ENCODE assay signal across 10 cellular contexts in genomic region chr6:24858154-24858801, GRCh38. TPM values are rescaled to one million over a fixed set of nuclear protein-coding genes. Genes with fewer than 3 reads are reported as not detected.
DNase-seq lines count a peak whose midpoint lies in the region; ATAC-seq and TF ChIP-seq lines count a peak whose summit lies in the region.
"Had no signal": no experiment of that assay in that cellular context is flagged by ENCODE, and none has a peak within 500 bp of the region (broad histone marks: within the 10 kb centered on the region; RNA-seq: fewer than 3 reads in every experiment).

No MANE protein-coding gene starts in this region.

- H3K79me2 ChIP-seq in PC-3 (ENCODE audit: low read length): no peaks in the 10 kb centered on the region

- H4K20me1 ChIP-seq in PC-3 (ENCODE audit: low read length): no peaks in the 10 kb centered on the region

- no peaks in the 10 kb centered on the region for H3K9me3 ChIP-seq in PC-3 (ENCODE audit: low read length)
- no peaks in the 10 kb centered on the region for H3K9me3 ChIP-seq in esophagus (ENCODE audit: control insufficient read depth in 2 of 2, insufficient read depth in 1 of 2, low read depth in 1 of 2, low read length in 1 of 2)
- no peaks in the 10 kb centered on the region for H3K9me3 ChIP-seq in stomach
- H3K9me3 ChIP-seq: psoas muscle had no signal

- no peak for TF ChIP-seq EP300 in stomach (IDR thresholded peaks at IDR 0.05)

- WGBS in esophagus, 2 donors: 52 to 58% methylated on average over 2 of the region's 2 CpGs
- 31 to 54% (median 40%) methylated on average over 2 of the region's 2 CpGs for WGBS in stomach, 5 donors

- ATAC-seq in GM18873 (IDR thresholded peaks at IDR 0.05; ENCODE audit: low FRiP score, unreplicated experiment) (peak; percentile 68), HG02870 (IDR thresholded peaks at IDR 0.05; ENCODE audit: unreplicated experiment) (peak; percentile 63), PC-3 (peak; percentile 76)

- no TSS peak for BruUV-seq in PC-3 (replicated peaks; lab: Mats Ljungman, UMichigan)

- CTCF ChIA-PET in PC-3 (lab: Charles Lee): no interaction called here
- CTCF ChIA-PET in HEK293T (lab: Yijun Ruan, JAX): no interaction called here

- H3K36me3 ChIP-seq in PC-3 (ENCODE audit: low read depth, low read length): no peaks in the 10 kb centered on the region
- peaks cover 0 to 2% of the 10 kb centered on the region in 2 donors for H3K36me3 ChIP-seq in esophagus (ENCODE audit: control insufficient read depth in 2 of 2, insufficient read depth in 2 of 2, low read length in 1 of 2)
- peaks cover 0 to 43% (median 22%) of the 10 kb centered on the region in 4 donors for H3K36me3 ChIP-seq in stomach

- no peak overlapping the region for H3K4me3 ChIP-seq in PC-3 (ENCODE audit: low read length)
- no peak overlapping the region for H3K4me3 ChIP-seq in esophagus (ENCODE audit: low read depth in 1 of 2, low read length in 2 of 2)
- H3K4me3 ChIP-seq in stomach: no peak overlapping the region
- H3K4me3 ChIP-seq: psoas muscle had no signal

- H3K9ac ChIP-seq in PC-3 (ENCODE audit: low read length): no peak overlapping the region

- H3K4me2 ChIP-seq in PC-3 (ENCODE audit: low read length): peak overlapping the region; percentile 43

- TF ChIP-seq CTCF in PC-3 (conservative IDR thresholded peaks at IDR 0.05; ENCODE audit: low read depth, low read length): no peak
- TF ChIP-seq CTCF in stomach (IDR thresholded peaks at IDR 0.05): no peak

- intact Hi-C loops in PC-3 (cut with micrococcal nuclease): loop anchor here (2.0 to 10.0 kb wide), 3 partner anchors 25 to 317 kb away; no protein-coding TSS in a partner anchor
- intact Hi-C loops in stomach (cut with DNase I; ENCODE audit: low total_unique reads): loop anchor here (10.0 kb wide), 1 partner anchor 157 kb away; no protein-coding TSS in a partner anchor

- H3K4me1 ChIP-seq in PC-3 (ENCODE audit: insufficient read depth, low read length): peaks cover 17% of the 10 kb centered on the region
- peaks cover 3 to 4% of the 10 kb centered on the region in 2 donors for H3K4me1 ChIP-seq in esophagus (ENCODE audit: control insufficient read depth in 2 of 2, insufficient read depth in 2 of 2, low read length in 1 of 2)
- H3K4me1 ChIP-seq in stomach: peaks cover 11 to 38% (median 23%) of the 10 kb centered on the region in 4 donors
- H3K4me1 ChIP-seq: psoas muscle had no signal

- H3K27me3 ChIP-seq in PC-3 (ENCODE audit: low read length) (no peaks in the 10 kb centered on the region), esophagus (ENCODE audit: control insufficient read depth in 1 of 2, insufficient read depth in 2 of 2, low read length in 2 of 2) (no peaks in the 10 kb centered on the region), stomach (no peaks in the 10 kb centered on the region)

- no peak for TF ChIP-seq POLR2A in stomach (IDR thresholded peaks at IDR 0.05)

- peak; percentile 90 for DNase-seq in PC-3
- no peak for DNase-seq in stomach
- no peak for DNase-seq in cerebellar nuclear complex (lab: John Stamatoyannopoulos, UW)
- no peak for DNase-seq in HEK293T (ENCODE audit: extremely low spot score)
- no peak for DNase-seq in ureter (ENCODE audit: low spot score)

- H3F3A ChIP-seq in PC-3 (ENCODE audit: low read length, unreplicated experiment): no peaks in the 10 kb centered on the region

- H3K9me2 ChIP-seq in PC-3 (replicated peaks; ENCODE audit: low read length): no peaks in the 10 kb centered on the region

- POLR2A ChIA-PET in PC-3 (lab: Charles Lee; ENCODE audit: unreplicated experiment) (no interaction called here), HEK293T (lab: Yijun Ruan, JAX) (interaction anchor here (0.6 kb wide), 1 partner anchor 134 kb away, joined by 3 read pairs; no protein-coding TSS in a partner anchor)

- H2AFZ ChIP-seq in PC-3 (ENCODE audit: low read length): no peak overlapping the region

- H3K27ac ChIP-seq in PC-3 (ENCODE audit: low read length) (peak overlapping the region; percentile 26), esophagus (ENCODE audit: low read depth in 2 of 2, low read length in 1 of 2) (peak overlapping the region; percentile 35 to 47), stomach (peak overlapping the region in 3 of 5 donors; percentile 43 to 84 (median 73))
- H3K27ac ChIP-seq: psoas muscle, VCaP had no signal

TF ChIP-seq in HEK293T, 16 proteins besides CTCF, POLR2A, EP300 and RAD21:
- TF ChIP-seq L3MBTL2 (conservative IDR thresholded peaks at IDR 0.05): no peak
- no peak for TF ChIP-seq SUZ12 (IDR thresholded peaks at IDR 0.05)
- TF ChIP-seq, protein P1, sequence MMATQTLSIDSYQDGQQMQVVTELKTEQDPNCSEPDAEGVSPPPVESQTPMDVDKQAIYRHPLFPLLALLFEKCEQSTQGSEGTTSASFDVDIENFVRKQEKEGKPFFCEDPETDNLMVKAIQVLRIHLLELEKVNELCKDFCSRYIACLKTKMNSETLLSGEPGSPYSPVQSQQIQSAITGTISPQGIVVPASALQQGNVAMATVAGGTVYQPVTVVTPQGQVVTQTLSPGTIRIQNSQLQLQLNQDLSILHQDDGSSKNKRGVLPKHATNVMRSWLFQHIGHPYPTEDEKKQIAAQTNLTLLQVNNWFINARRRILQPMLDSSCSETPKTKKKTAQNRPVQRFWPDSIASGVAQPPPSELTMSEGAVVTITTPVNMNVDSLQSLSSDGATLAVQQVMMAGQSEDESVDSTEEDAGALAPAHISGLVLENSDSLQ (IDR thresholded peaks at IDR 0.05): no peak
- no peak for TF ChIP-seq LEF1 (IDR thresholded peaks at IDR 0.05; ENCODE audit: borderline replicate concordance)
- no peak for TF ChIP-seq FOXA1 (IDR thresholded peaks at IDR 0.05)
- TF ChIP-seq NFRKB (IDR thresholded peaks at IDR 0.05): no peak
- TF ChIP-seq ARNT (IDR thresholded peaks at IDR 0.05): no peak
- no peak for TF ChIP-seq CTBP1 (IDR thresholded peaks at IDR 0.05; ENCODE audit: borderline replicate concordance)
- no peak for TF ChIP-seq FOXK2 (IDR thresholded peaks at IDR 0.05)
- TF ChIP-seq ELF4 (IDR thresholded peaks at IDR 0.05): no peak

RNA-seq across cellular contexts. Expression of gene ARMH2, which starts 59.6 kb away (rescaled TPM):
- total RNA-seq in PC-3 (2014; rRNA removed) (not detected in 2 replicates), stomach (not detected), ureter (not detected)
- polyA plus RNA-seq in esophagus (not detected), stomach (not detected)
- total RNA-seq: psoas muscle had no signal
- polyA plus RNA-seq: psoas muscle had no signal
